17 cellular contexts compared by ENCODE assay signal in genomic region chr1:119740261-119740660, GRCh38. TPM values are rescaled to one million over a fixed set of nuclear protein-coding genes. Genes with fewer than 3 reads are reported as not detected.
DNase-seq lines count a peak whose midpoint lies in the region; ATAC-seq and TF ChIP-seq lines count a peak whose summit lies in the region.
"Had no signal": no experiment of that assay in that cellular context is flagged by ENCODE, and none has a peak within 500 bp of the region (broad histone marks: within the 10 kb centered on the region; RNA-seq: fewer than 3 reads in every experiment).

No MANE protein-coding gene starts in this region.

- H3K4me1 ChIP-seq in testis (peaks cover 68% of the 10 kb centered on the region), trophoblast cell (ENCODE audit: control insufficient read depth in 1 of 2, insufficient read depth in 2 of 2, low read length in 2 of 2) (no peaks in the 10 kb centered on the region)
- H3K4me1 ChIP-seq: HAP-1 had no signal

- CTCF ChIA-PET in activated CD8-positive, alpha-beta T cell treated with anti-CD3 and anti-CD28 coated beads, Interleukin-2, amount 10 ng/mL, durations not matched to agents 7 days and 5 days (lab: Charles Lee) = interaction anchor here (1.0 kb wide), 1 partner anchor 63 kb away, joined by 3 read pairs; no protein-coding TSS in a partner anchor
- CTCF ChIA-PET in activated CD8-positive, alpha-beta T cell treated with anti-CD3 and anti-CD28 coated beads for 36 hours (lab: Charles Lee) = no interaction called here

- no peak overlapping the region for H4K8ac ChIP-seq in trophoblast cell (ENCODE audit: low read depth, low read length)

- H3K9ac ChIP-seq in trophoblast cell (ENCODE audit: low read length) = no peak overlapping the region

- no peak overlapping the region for H2BK120ac ChIP-seq in trophoblast cell (ENCODE audit: insufficient read depth, low read length, poor library complexity)

- no peak overlapping the region for H2BK12ac ChIP-seq in trophoblast cell (ENCODE audit: low read length)

- no peak for ATAC-seq in activated CD8-positive, alpha-beta T cell treated with anti-CD3 and anti-CD28 coated beads, Interleukin-2, amount 10 ng/mL, durations not matched to agents 7 days and 5 days
- ATAC-seq in activated CD8-positive, alpha-beta T cell treated with anti-CD3 and anti-CD28 coated beads for 36 hours = no peak
- no peak for ATAC-seq in naive thymus-derived CD8-positive, alpha-beta T cell

- H3K36me3 ChIP-seq in testis (ENCODE audit: low read depth, missing control alignments) = no peaks in the 10 kb centered on the region
- H3K36me3 ChIP-seq in trophoblast cell (ENCODE audit: control insufficient read depth in 1 of 2, insufficient read depth in 2 of 2, low read length in 2 of 2) = peaks cover 69 to 74% of the 10 kb centered on the region in 2 experiments

- H3K27ac Mint-ChIP-seq in activated CD8-positive, alpha-beta T cell treated with anti-CD3 and anti-CD28 coated beads, Interleukin-2, amount 10 ng/mL, durations not matched to agents 7 days and 5 days = peak overlapping the region; percentile 27
- H3K27ac Mint-ChIP-seq in activated CD8-positive, alpha-beta T cell treated with anti-CD3 and anti-CD28 coated beads for 36 hours = no peak overlapping the region
- peak overlapping the region; percentile 81 to 93 (median 88) for H3K27ac Mint-ChIP-seq in nephron
- H3K27ac Mint-ChIP-seq in naive thymus-derived CD8-positive, alpha-beta T cell = peak overlapping the region in 2 of 10 donors; percentile 20 to 71

- H3K9me3 Mint-ChIP-seq in activated CD8-positive, alpha-beta T cell treated with anti-CD3 and anti-CD28 coated beads, Interleukin-2, amount 10 ng/mL, durations not matched to agents 7 days and 5 days (ENCODE audit: insufficient read depth) = no peaks in the 10 kb centered on the region
- H3K9me3 Mint-ChIP-seq in activated CD8-positive, alpha-beta T cell treated with anti-CD3 and anti-CD28 coated beads for 36 hours = no peaks in the 10 kb centered on the region
- H3K9me3 Mint-ChIP-seq in nephron = no peaks in the 10 kb centered on the region
- no peaks in the 10 kb centered on the region for H3K9me3 Mint-ChIP-seq in naive thymus-derived CD8-positive, alpha-beta T cell
- H3K9me3 Mint-ChIP-seq: IgD-negative memory B cell had no signal

- H3K9me3 ChIP-seq in testis (no peaks in the 10 kb centered on the region), trophoblast cell (ENCODE audit: insufficient read depth, low read depth, low read length) (no peaks in the 10 kb centered on the region)
- H3K9me3 ChIP-seq: HAP-1 had no signal

- no peak overlapping the region for H2BK5ac ChIP-seq in trophoblast cell (ENCODE audit: low read depth, low read length, poor library complexity)

- TF ChIP-seq POLR2A in testis (IDR thresholded peaks at IDR 0.05) = no peak

- no peak overlapping the region for H3K4me2 ChIP-seq in trophoblast cell (ENCODE audit: low read length)

- no peak overlapping the region for H2AFZ ChIP-seq in trophoblast cell (ENCODE audit: insufficient read depth, low read length, poor library complexity)

- 86 to 100% methylated on average over 2 of the region's 2 CpGs for WGBS in testis, 2 donors
- WGBS in trophoblast cell (ENCODE audit: extremely low coverage, insufficient coverage, insufficient read length) = no CpG with 5 or more reads among the region's 2 CpGs

- H3K4me3 ChIP-seq in testis (no peak overlapping the region), trophoblast cell (ENCODE audit: low read depth, low read length) (no peak overlapping the region)
- H3K4me3 ChIP-seq: HAP-1 had no signal

- H4K12ac ChIP-seq in trophoblast cell (ENCODE audit: low read depth, low read length) = no peak overlapping the region

- H3K18ac ChIP-seq in trophoblast cell (ENCODE audit: low read length) = no peak overlapping the region

- H3K14ac ChIP-seq in trophoblast cell (ENCODE audit: low read length) = no peak overlapping the region

- H3K36me3 Mint-ChIP-seq in activated CD8-positive, alpha-beta T cell treated with anti-CD3 and anti-CD28 coated beads, Interleukin-2, amount 10 ng/mL, durations not matched to agents 7 days and 5 days (ENCODE audit: low read depth) = peaks cover 53% of the 10 kb centered on the region
- H3K36me3 Mint-ChIP-seq in activated CD8-positive, alpha-beta T cell treated with anti-CD3 and anti-CD28 coated beads for 36 hours (ENCODE audit: low read depth) = peaks cover 56% of the 10 kb centered on the region
- peaks cover 57% of the 10 kb centered on the region for H3K36me3 Mint-ChIP-seq in nephron (ENCODE audit: low read depth)
- peaks cover 0 to 36% (median 7%) of the 10 kb centered on the region in 3 donors for H3K36me3 Mint-ChIP-seq in naive thymus-derived CD8-positive, alpha-beta T cell

- H4K91ac ChIP-seq in trophoblast cell (ENCODE audit: low read depth, low read length) = no peak overlapping the region

- POLR2A ChIA-PET in activated CD8-positive, alpha-beta T cell treated with anti-CD3 and anti-CD28 coated beads, Interleukin-2, amount 10 ng/mL, durations not matched to agents 7 days and 5 days (lab: Charles Lee) = no interaction called here
- POLR2A ChIA-PET in activated CD8-positive, alpha-beta T cell treated with anti-CD3 and anti-CD28 coated beads for 36 hours (lab: Charles Lee) = no interaction called here
- POLR2A ChIA-PET in naive thymus-derived CD8-positive, alpha-beta T cell (lab: Charles Lee) = no interaction called here

- H3K79me2 ChIP-seq in trophoblast cell (ENCODE audit: control insufficient read depth, insufficient read depth, low read length, poor library complexity) = no peaks in the 10 kb centered on the region

- DNase-seq in activated CD8-positive, alpha-beta T cell treated with anti-CD3 and anti-CD28 coated beads, Interleukin-2, amount 10 ng/mL, durations not matched to agents 7 days and 5 days = no peak
- no peak for DNase-seq in activated CD8-positive, alpha-beta T cell treated with anti-CD3 and anti-CD28 coated beads for 36 hours
- no peak for DNase-seq in testis
- DNase-seq in trophoblast cell = no peak
- no peak for DNase-seq in naive thymus-derived CD8-positive, alpha-beta T cell
- DNase-seq in inferior parietal cortex (ENCODE audit: extremely low spot score) = no peak
- DNase-seq: CD8-positive, alpha-beta memory T cell; DMS53; GOT3 had no signal

- intact Hi-C loops in activated CD8-positive, alpha-beta T cell treated with anti-CD3 and anti-CD28 coated beads for 36 hours (cut with micrococcal nuclease) = no loop called here
- intact Hi-C loops in testis (cut with DNase I; ENCODE audit: low total_unique reads) = no loop called here

- no peaks in the 10 kb centered on the region for H3K27me3 Mint-ChIP-seq in activated CD8-positive, alpha-beta T cell treated with anti-CD3 and anti-CD28 coated beads, Interleukin-2, amount 10 ng/mL, durations not matched to agents 7 days and 5 days (ENCODE audit: low read depth)
- H3K27me3 Mint-ChIP-seq in activated CD8-positive, alpha-beta T cell treated with anti-CD3 and anti-CD28 coated beads for 36 hours = no peaks in the 10 kb centered on the region
- no peaks in the 10 kb centered on the region for H3K27me3 Mint-ChIP-seq in nephron (ENCODE audit: low read depth)
- no peaks in the 10 kb centered on the region for H3K27me3 Mint-ChIP-seq in naive thymus-derived CD8-positive, alpha-beta T cell
- H3K27me3 Mint-ChIP-seq: CD8-positive, alpha-beta memory T cell; IgD-negative memory B cell had no signal

- H3K4me1 Mint-ChIP-seq in activated CD8-positive, alpha-beta T cell treated with anti-CD3 and anti-CD28 coated beads, Interleukin-2, amount 10 ng/mL, durations not matched to agents 7 days and 5 days (ENCODE audit: low read depth) = peaks cover 10% of the 10 kb centered on the region
- H3K4me1 Mint-ChIP-seq in activated CD8-positive, alpha-beta T cell treated with anti-CD3 and anti-CD28 coated beads for 36 hours (ENCODE audit: low read depth) = peaks cover 10% of the 10 kb centered on the region
- peaks cover 70% of the 10 kb centered on the region for H3K4me1 Mint-ChIP-seq in nephron
- H3K4me1 Mint-ChIP-seq in naive thymus-derived CD8-positive, alpha-beta T cell = peaks cover 2 to 8% (median 5%) of the 10 kb centered on the region in 4 donors

- no peak overlapping the region for H2AK5ac ChIP-seq in trophoblast cell (ENCODE audit: low read length)

- H3K27ac ChIP-seq in testis (peak overlapping the region; percentile 32 to 83), trophoblast cell (ENCODE audit: low read depth, low read length) (no peak overlapping the region)
- H3K27ac ChIP-seq: 22Rv1 had no signal

- H3K27me3 ChIP-seq in testis (no peaks in the 10 kb centered on the region), trophoblast cell (ENCODE audit: insufficient read depth, low read length) (no peaks in the 10 kb centered on the region)

- TF ChIP-seq CTCF in activated CD8-positive, alpha-beta T cell treated with anti-CD3 and anti-CD28 coated beads for 36 hours (IDR thresholded peaks at IDR 0.05) = no peak
- no peak for TF ChIP-seq CTCF in nephron (IDR thresholded peaks at IDR 0.05; ENCODE audit: unreplicated experiment in 3 of 3)
- no peak for TF ChIP-seq CTCF in testis (IDR thresholded peaks at IDR 0.05)

- no peak overlapping the region for H3K4ac ChIP-seq in trophoblast cell (ENCODE audit: low read depth, low read length)

- H3K4me3 Mint-ChIP-seq in activated CD8-positive, alpha-beta T cell treated with anti-CD3 and anti-CD28 coated beads, Interleukin-2, amount 10 ng/mL, durations not matched to agents 7 days and 5 days = no peak overlapping the region
- no peak overlapping the region for H3K4me3 Mint-ChIP-seq in activated CD8-positive, alpha-beta T cell treated with anti-CD3 and anti-CD28 coated beads for 36 hours
- no peak overlapping the region for H3K4me3 Mint-ChIP-seq in nephron
- no peak overlapping the region for H3K4me3 Mint-ChIP-seq in naive thymus-derived CD8-positive, alpha-beta T cell
- H3K4me3 Mint-ChIP-seq: CD8-positive, alpha-beta memory T cell; IgD-negative memory B cell had no signal

- no peak overlapping the region for H3K23ac ChIP-seq in trophoblast cell (ENCODE audit: low read length)

- no peaks in the 10 kb centered on the region for H3K79me1 ChIP-seq in trophoblast cell (ENCODE audit: low read length)

RNA-seq across cellular contexts. Expression of gene HMGCS2, which starts 28.4 kb away (rescaled TPM):
- not detected for total RNA-seq in activated CD8-positive, alpha-beta T cell treated with anti-CD3 and anti-CD28 coated beads, Interleukin-2, amount 10 ng/mL, durations not matched to agents 7 days and 5 days
- total RNA-seq in activated CD8-positive, alpha-beta T cell treated with anti-CD3 and anti-CD28 coated beads for 36 hours = not detected
- 10 to 100 TPM in 1 of 2 donors, 1 to 10 TPM in 1; 2.5 to 43.6 TPM for total RNA-seq in testis
- polyA plus RNA-seq in testis (ENCODE audit: insufficient read depth, low read depth, low replicate concordance) = 93.7 TPM
- 0.07 TPM in 1 of 2 replicates, not detected in the other for polyA plus RNA-seq in trophoblast cell (2013)
- total RNA-seq in naive thymus-derived CD8-positive, alpha-beta T cell = not detected
- polyA plus RNA-seq in naive thymus-derived CD8-positive, alpha-beta T cell = not detected
- total RNA-seq: A673; CD8-positive, alpha-beta memory T cell; Daoy; HT1080 had no signal
- polyA plus RNA-seq: BJ; CD8-positive, alpha-beta memory T cell; IgD-negative memory B cell had no signal

RNA-seq across cellular contexts. Expression of gene PHGDH, which starts 28.5 kb away (rescaled TPM):
- 100 to 1,000 TPM; 195 to 201 TPM for total RNA-seq in activated CD8-positive, alpha-beta T cell treated with anti-CD3 and anti-CD28 coated beads, Interleukin-2, amount 10 ng/mL, durations not matched to agents 7 days and 5 days
- total RNA-seq in activated CD8-positive, alpha-beta T cell treated with anti-CD3 and anti-CD28 coated beads for 36 hours = 100 to 1,000 TPM; 307 to 322 TPM
- total RNA-seq in testis = 100 to 1,000 TPM in 1 of 2 donors, 10 to 100 TPM in 1; 85.3 to 161 TPM
- 131 TPM for polyA plus RNA-seq in testis (ENCODE audit: insufficient read depth, low read depth, low replicate concordance)
- 111 and 114 TPM in 2 replicates for polyA plus RNA-seq in trophoblast cell (2013)
- 10 to 100 TPM; 61.2 to 64.9 TPM for total RNA-seq in naive thymus-derived CD8-positive, alpha-beta T cell
- 10 to 100 TPM; 18.5 to 55.9 (median 53.3) TPM for polyA plus RNA-seq in naive thymus-derived CD8-positive, alpha-beta T cell
